In the genomic region with DNA sequence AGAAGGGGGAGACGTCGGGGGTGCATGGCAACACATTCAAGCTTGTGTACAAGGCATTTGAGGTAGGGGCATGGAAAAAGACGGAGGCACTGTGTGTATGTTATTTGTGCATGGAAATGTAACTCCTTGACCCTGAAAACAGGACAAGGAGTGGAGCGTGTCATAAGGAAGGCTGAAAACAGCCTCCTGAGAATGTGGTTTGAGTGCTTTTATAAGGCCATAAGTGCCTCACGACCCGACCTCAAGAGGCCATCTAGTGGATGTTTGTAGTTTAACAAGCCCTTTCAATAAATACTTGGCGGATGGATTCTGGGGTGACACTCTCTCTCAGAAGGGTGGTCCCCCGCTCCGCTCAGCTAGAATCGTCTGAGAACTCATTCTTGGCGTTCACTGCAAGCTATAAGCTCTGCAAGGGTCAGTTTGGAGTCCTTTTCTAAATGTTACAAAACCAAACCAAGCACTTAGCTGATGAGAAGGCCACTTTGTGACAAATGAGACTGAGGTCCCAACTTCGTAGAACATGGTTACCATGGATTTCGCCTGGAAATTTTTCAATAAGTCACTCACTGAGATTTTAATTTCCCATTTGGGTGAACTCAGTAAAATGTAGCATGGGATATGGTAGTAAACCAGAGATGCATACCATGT, we compare ENCODE assay signal across 8 cellular contexts. TPM values are rescaled to one million over a fixed set of nuclear protein-coding genes. Genes with fewer than 3 reads are reported as not detected.
DNase-seq lines count a peak whose midpoint lies in the region; ATAC-seq and TF ChIP-seq lines count a peak whose summit lies in the region.

No MANE protein-coding gene starts in this region.

- H3K9me3 ChIP-seq in AG04450 (ENCODE audit: control insufficient read depth, insufficient read depth, low read length) (no peaks in the 10 kb centered on the region), body of pancreas (no peaks in the 10 kb centered on the region)

- peak; percentile 45 for ATAC-seq in body of pancreas

- H3K4me3 Mint-ChIP-seq in mesothelial cell of epicardium = no peak overlapping the region
- no peak overlapping the region for H3K4me3 Mint-ChIP-seq in activated CD4-positive, alpha-beta memory T cell treated with anti-CD3 and anti-CD28 coated beads for 36 hours

- peaks cover 8% of the 10 kb centered on the region for H3K27me3 ChIP-seq in AG04450 (ENCODE audit: control insufficient read depth, insufficient read depth, low read length)
- no peaks in the 10 kb centered on the region for H3K27me3 ChIP-seq in GM06990 (replicated peaks; ENCODE audit: control insufficient read depth, insufficient read depth, low read length)
- H3K27me3 ChIP-seq in body of pancreas = no peaks in the 10 kb centered on the region

- peak; percentile 11 for DNase-seq in AG04450 (ENCODE audit: low read depth, low spot score)
- DNase-seq in GM06990 (ENCODE audit: extremely low read depth, insufficient read length) = no peak
- peak; percentile 15 to 54 for DNase-seq in Kasumi-1 (lab: John Stamatoyannopoulos, UW)
- no peak for DNase-seq in body of pancreas
- DNase-seq in mesothelial cell of epicardium (ENCODE audit: low spot score in 2 of 2, unreplicated experiment in 2 of 2) = no peak
- DNase-seq in activated CD4-positive, alpha-beta memory T cell treated with anti-CD3 and anti-CD28 coated beads for 36 hours = no peak
- no peak for DNase-seq in posterior vena cava (ENCODE audit: low spot score)
- DNase-seq in NCI-H187 (lab: John Stamatoyannopoulos, UW) = no peak

- CTCF ChIA-PET in AG04450 (lab: Charles Lee) = interaction anchor here (0.7 to 4.1 kb wide), 11 partner anchors 8 to 576 kb away, joined by 3 to 29 read pairs (median 4); no protein-coding TSS in a partner anchor
- CTCF ChIA-PET in activated CD4-positive, alpha-beta memory T cell treated with anti-CD3 and anti-CD28 coated beads for 36 hours (lab: Charles Lee) = interaction anchor here (0.8 to 6.9 kb wide), 11 partner anchors 7 to 196 kb away, joined by 3 to 57 read pairs (median 4); partner anchors contain the start of gene SH3GLB1

- H3K36me3 ChIP-seq in GM06990 (ENCODE audit: control insufficient read depth, insufficient read depth, low read length) (no peaks in the 10 kb centered on the region), body of pancreas (replicated peaks in 1 of 2; ENCODE audit: insufficient read depth in 1 of 2, low read depth in 2 of 2) (no peaks in the 10 kb centered on the region)

- no peaks in the 10 kb centered on the region for H3K27me3 Mint-ChIP-seq in mesothelial cell of epicardium (ENCODE audit: low read depth)
- peaks cover 13% of the 10 kb centered on the region for H3K27me3 Mint-ChIP-seq in activated CD4-positive, alpha-beta memory T cell treated with anti-CD3 and anti-CD28 coated beads for 36 hours

- WGBS in body of pancreas, 2 donors = 41 to 44% methylated on average over 13 of the region's 13 CpGs

- TF ChIP-seq POLR2A in body of pancreas (IDR thresholded peaks at IDR 0.05) = no peak

- H3K27ac Mint-ChIP-seq in mesothelial cell of epicardium = no peak overlapping the region
- H3K27ac Mint-ChIP-seq in activated CD4-positive, alpha-beta memory T cell treated with anti-CD3 and anti-CD28 coated beads for 36 hours = no peak overlapping the region

- H3K9me3 Mint-ChIP-seq in mesothelial cell of epicardium = no peaks in the 10 kb centered on the region
- no peaks in the 10 kb centered on the region for H3K9me3 Mint-ChIP-seq in activated CD4-positive, alpha-beta memory T cell treated with anti-CD3 and anti-CD28 coated beads for 36 hours

- no peak overlapping the region for H3K4me3 ChIP-seq in AG04450 (ENCODE audit: low read depth, low read length)
- no peak overlapping the region for H3K4me3 ChIP-seq in GM06990 (replicated peaks; ENCODE audit: low read depth, low read length)
- no peak overlapping the region for H3K4me3 ChIP-seq in body of pancreas

- no peaks in the 10 kb centered on the region for H3K36me3 Mint-ChIP-seq in mesothelial cell of epicardium
- no peaks in the 10 kb centered on the region for H3K36me3 Mint-ChIP-seq in activated CD4-positive, alpha-beta memory T cell treated with anti-CD3 and anti-CD28 coated beads for 36 hours

- intact Hi-C loops in body of pancreas (cut with DNase I) (loop anchor here (10.0 kb wide), 1 partner anchor 133 kb away; no protein-coding TSS in a partner anchor), posterior vena cava (cut with DNase I) (no loop called here)
- intact Hi-C loops in activated CD4-positive, alpha-beta memory T cell treated with anti-CD3 and anti-CD28 coated beads for 36 hours (cut with micrococcal nuclease) = no loop called here

- POLR2A ChIA-PET in AG04450 (lab: Yijun Ruan, JAX) = no interaction called here
- POLR2A ChIA-PET in activated CD4-positive, alpha-beta memory T cell treated with anti-CD3 and anti-CD28 coated beads for 36 hours (lab: Charles Lee) = no interaction called here

- H3K27ac ChIP-seq in AG04450 (ENCODE audit: low read depth, low read length) (no peak overlapping the region), body of pancreas (no peak overlapping the region)

- H3K4me1 Mint-ChIP-seq in mesothelial cell of epicardium = peaks cover 27% of the 10 kb centered on the region
- peaks cover 6% of the 10 kb centered on the region for H3K4me1 Mint-ChIP-seq in activated CD4-positive, alpha-beta memory T cell treated with anti-CD3 and anti-CD28 coated beads for 36 hours (ENCODE audit: low read depth)

- TF ChIP-seq CTCF in AG04450 (IDR thresholded peaks at IDR 0.05; ENCODE audit: low read depth, low read length) (peak; percentile 52), GM06990 (IDR thresholded peaks at IDR 0.05; ENCODE audit: insufficient read depth, low read length, poor library complexity, severe bottlenecking) (peak; percentile 49), body of pancreas (IDR thresholded peaks at IDR 0.05) (peak in 5 of 7 experiments; percentile 14 to 40 (median 34)), mesothelial cell of epicardium (IDR thresholded peaks at IDR 0.05; ENCODE audit: unreplicated experiment) (peak; percentile 51)

- H3K4me1 ChIP-seq in body of pancreas = no peaks in the 10 kb centered on the region

RNA-seq across cellular contexts. Expression of gene CLCA4, which starts 38.8 kb away (rescaled TPM):
- polyA plus RNA-seq in AG04450 (2011; rRNA removed) = not detected in 2 replicates
- not detected in 2 replicates for polyA minus RNA-seq in AG04450 (2011; rRNA and poly(A)+ RNA removed)
- not detected for total RNA-seq in body of pancreas
- 0.07 TPM in 1 of 3 replicates, not detected in the others for total RNA-seq in mesothelial cell of epicardium
- not detected for total RNA-seq in activated CD4-positive, alpha-beta memory T cell treated with anti-CD3 and anti-CD28 coated beads for 36 hours
- total RNA-seq in posterior vena cava = not detected

RNA-seq across cellular contexts. Expression of gene CLCA1, which starts 39.3 kb away (rescaled TPM):
- polyA plus RNA-seq in AG04450 (2011; rRNA removed) = not detected in 2 replicates
- polyA minus RNA-seq in AG04450 (2011; rRNA and poly(A)+ RNA removed) = not detected in 2 replicates
- total RNA-seq in body of pancreas (not detected), mesothelial cell of epicardium (not detected in 3 replicates), posterior vena cava (not detected)
- total RNA-seq in activated CD4-positive, alpha-beta memory T cell treated with anti-CD3 and anti-CD28 coated beads for 36 hours = not detected

Comparison
In these comparisons a context has a peak if more than half of its experiments do, and no peak if none do; other contexts are left out.
1. DNase-seq: peak in AG04450 (single experiment) and Kasumi-1 (2 of 2); none in GM06990 (single experiment), body of pancreas (0 of 4), mesothelial cell of epicardium (0 of 2), activated CD4-positive, alpha-beta memory T cell treated with anti-CD3 and anti-CD28 coated beads for 36 hours (single experiment), posterior vena cava (single experiment) and NCI-H187 (0 of 2).
2. Peak in every context shown above with its lines, with median percentiles within 50 percentile points of each other: CTCF ChIP-seq.